1 cellular context compared by ENCODE assay signal in genomic region chr6:17886891-17887290, GRCh38.
TF ChIP-seq lines count a peak whose summit lies in the region.

No MANE protein-coding gene starts in this region.

TF ChIP-seq in HepG2, 621 proteins besides CTCF, POLR2A, EP300 and RAD21 (continued from another document):
- no peak for TF ChIP-seq LRRFIP1 (CRISPR knock-in tag; conservative IDR thresholded peaks at IDR 0.05)
- TF ChIP-seq ZKSCAN1 (IDR thresholded peaks at IDR 0.05; ENCODE audit: low read length): no peak
- no peak for TF ChIP-seq ZBTB33 (CRISPR knock-in tag; IDR thresholded peaks at IDR 0.05)
- no peak for TF ChIP-seq POLR2G (IDR thresholded peaks at IDR 0.05; ENCODE audit: low read depth, low read length)
- TF ChIP-seq ZFYVE20 (CRISPR knock-in tag; IDR thresholded peaks at IDR 0.05; ENCODE audit: borderline replicate concordance, low read depth): no peak
- no peak for TF ChIP-seq ZNF629 (CRISPR knock-in tag; conservative IDR thresholded peaks at IDR 0.05)
- no peak for TF ChIP-seq RBM39 (IDR thresholded peaks at IDR 0.05; ENCODE audit: low read depth, low read length, poor library complexity, severe bottlenecking)
- TF ChIP-seq TEAD2 (CRISPR knock-in tag; IDR thresholded peaks at IDR 0.05): no peak
- no peak for TF ChIP-seq PTBP1 (IDR thresholded peaks at IDR 0.05; ENCODE audit: low read depth, low read length, poor library complexity, severe bottlenecking)
